ENCODE assay signal across 8 cellular contexts in genomic region chr3:181700168-181701087, GRCh38. TPM values are rescaled to one million over a fixed set of nuclear protein-coding genes. Genes with fewer than 3 reads are reported as not detected.
DNase-seq lines count a peak whose midpoint lies in the region; ATAC-seq and TF ChIP-seq lines count a peak whose summit lies in the region.

No MANE protein-coding gene starts in this region.

- H3K27ac ChIP-seq in Peyer's patch (no peak overlapping the region), body of pancreas (no peak overlapping the region), smooth muscle cell (ENCODE audit: low read depth) (no peak overlapping the region)

- peak; percentile 82 for TF ChIP-seq CTCF in LNCAP (IDR thresholded peaks at IDR 0.05)
- peak; percentile 13 to 71 (median 53) for TF ChIP-seq CTCF in Peyer's patch (IDR thresholded peaks at IDR 0.05)
- peak; percentile 75 to 93 (median 82) for TF ChIP-seq CTCF in body of pancreas (IDR thresholded peaks at IDR 0.05)
- peak; percentile 83 for TF ChIP-seq CTCF in smooth muscle cell (IDR thresholded peaks at IDR 0.05; ENCODE audit: borderline replicate concordance, insufficient read depth, poor library complexity, severe bottlenecking)

- peak overlapping the region; percentile 25 for H3K27ac Mint-ChIP-seq in activated CD8-positive, alpha-beta memory T cell treated with anti-CD3 and anti-CD28 coated beads, Interleukin-2, amount 10 ng/mL, durations not matched to agents 7 days and 5 days

- CTCF ChIA-PET in activated CD8-positive, alpha-beta memory T cell treated with anti-CD3 and anti-CD28 coated beads, Interleukin-2, amount 10 ng/mL, durations not matched to agents 7 days and 5 days (lab: Charles Lee): interaction anchor here (0.7 to 3.5 kb wide), 14 partner anchors 8 to 986 kb away, joined by 3 to 32 read pairs (median 6); no protein-coding TSS in a partner anchor
- CTCF ChIA-PET in HEK293T (lab: Yijun Ruan, JAX): interaction anchor here (0.7 to 1.3 kb wide), 4 partner anchors 9 to 481 kb away, joined by 3 to 4 read pairs (median 4); no protein-coding TSS in a partner anchor

- H3K9me3 Mint-ChIP-seq in activated CD8-positive, alpha-beta memory T cell treated with anti-CD3 and anti-CD28 coated beads, Interleukin-2, amount 10 ng/mL, durations not matched to agents 7 days and 5 days (ENCODE audit: low read depth): no peaks in the 10 kb centered on the region

- peaks cover 20% of the 10 kb centered on the region for H3K4me1 Mint-ChIP-seq in activated CD8-positive, alpha-beta memory T cell treated with anti-CD3 and anti-CD28 coated beads, Interleukin-2, amount 10 ng/mL, durations not matched to agents 7 days and 5 days

- H3K9me3 ChIP-seq in Peyer's patch (no peaks in the 10 kb centered on the region), body of pancreas (no peaks in the 10 kb centered on the region), smooth muscle cell (replicated peaks; ENCODE audit: low read depth) (no peaks in the 10 kb centered on the region)

- H3K27me3 Mint-ChIP-seq in activated CD8-positive, alpha-beta memory T cell treated with anti-CD3 and anti-CD28 coated beads, Interleukin-2, amount 10 ng/mL, durations not matched to agents 7 days and 5 days: peaks cover 88% of the 10 kb centered on the region

- TF ChIP-seq POLR2A in Peyer's patch (IDR thresholded peaks at IDR 0.05) (no peak), body of pancreas (IDR thresholded peaks at IDR 0.05) (no peak)

- H3K36me3 ChIP-seq in Peyer's patch (no peaks in the 10 kb centered on the region), body of pancreas (replicated peaks in 1 of 2; ENCODE audit: insufficient read depth in 1 of 2, low read depth in 2 of 2) (no peaks in the 10 kb centered on the region), smooth muscle cell (ENCODE audit: low read depth) (no peaks in the 10 kb centered on the region)

- no peaks in the 10 kb centered on the region for H4K20me1 ChIP-seq in smooth muscle cell (ENCODE audit: low read depth)

- H3K36me3 Mint-ChIP-seq in activated CD8-positive, alpha-beta memory T cell treated with anti-CD3 and anti-CD28 coated beads, Interleukin-2, amount 10 ng/mL, durations not matched to agents 7 days and 5 days: no peaks in the 10 kb centered on the region

- no peaks in the 10 kb centered on the region for H3F3A ChIP-seq in smooth muscle cell (ENCODE audit: low read depth)

- no peak overlapping the region for H2AFZ ChIP-seq in smooth muscle cell (ENCODE audit: low read depth)

- intact Hi-C loops in body of pancreas (cut with DNase I): no loop called here

- peak overlapping the region; percentile 63 for H3K4me3 Mint-ChIP-seq in activated CD8-positive, alpha-beta memory T cell treated with anti-CD3 and anti-CD28 coated beads, Interleukin-2, amount 10 ng/mL, durations not matched to agents 7 days and 5 days

- peak; percentile 81 for ATAC-seq in activated CD8-positive, alpha-beta memory T cell treated with anti-CD3 and anti-CD28 coated beads, Interleukin-2, amount 10 ng/mL, durations not matched to agents 7 days and 5 days
- peak; percentile 74 for ATAC-seq in body of pancreas

- peak overlapping the region; percentile 77 for H3K4me2 ChIP-seq in smooth muscle cell

- DNase-seq in activated CD8-positive, alpha-beta memory T cell treated with anti-CD3 and anti-CD28 coated beads, Interleukin-2, amount 10 ng/mL, durations not matched to agents 7 days and 5 days: peak; percentile 61
- no peak for DNase-seq in activated CD8-positive, alpha-beta memory T cell treated with anti-CD3 and anti-CD28 coated beads for 24 hours
- DNase-seq in HEK293T (ENCODE audit: extremely low spot score) (peak; percentile 62), Peyer's patch (peak in 1 of 3 donors; percentile 70), body of pancreas (peak; percentile 68 to 72 (median 70)), iPS-NIHi7 (ENCODE audit: extremely low spot score) (peak; percentile 62), smooth muscle cell (lab: John Stamatoyannopoulos, UW; ENCODE audit: unreplicated experiment) (no peak)

- H3K27me3 ChIP-seq in Peyer's patch (peaks cover 0 to 62% of the 10 kb centered on the region in 2 donors), body of pancreas (peaks cover 13 to 77% of the 10 kb centered on the region in 2 donors), smooth muscle cell (ENCODE audit: low read depth) (peaks cover 99% of the 10 kb centered on the region)

- no peaks in the 10 kb centered on the region for H3K79me2 ChIP-seq in smooth muscle cell (ENCODE audit: low read depth)

- POLR2A ChIA-PET in HEK293T (lab: Yijun Ruan, JAX): no interaction called here

- H3K4me3 ChIP-seq in Peyer's patch (no peak overlapping the region), body of pancreas (no peak overlapping the region), smooth muscle cell (peak overlapping the region; percentile 35)

- H3K9ac ChIP-seq in smooth muscle cell (ENCODE audit: low read depth): no peak overlapping the region

- WGBS in body of pancreas, 2 donors: 10% methylated on average over 17 of the region's 17 CpGs
- 26% methylated on average over 17 of the region's 17 CpGs for WGBS in smooth muscle cell (ENCODE audit: low lambda C conversion rate)

- H3K4me1 ChIP-seq in Peyer's patch: peaks cover 0 to 30% (median 3%) of the 10 kb centered on the region in 4 donors
- H3K4me1 ChIP-seq in body of pancreas: peaks cover 22% of the 10 kb centered on the region
- H3K4me1 ChIP-seq in smooth muscle cell (ENCODE audit: low read depth): peaks cover 65% of the 10 kb centered on the region

TF ChIP-seq in HEK293T, 16 proteins besides CTCF, POLR2A, EP300 and RAD21:
- no peak for TF ChIP-seq BHLHE40 (IDR thresholded peaks at IDR 0.05; ENCODE audit: borderline replicate concordance)
- no peak for TF ChIP-seq FOXK2 (IDR thresholded peaks at IDR 0.05)
- TF ChIP-seq, protein P1, sequence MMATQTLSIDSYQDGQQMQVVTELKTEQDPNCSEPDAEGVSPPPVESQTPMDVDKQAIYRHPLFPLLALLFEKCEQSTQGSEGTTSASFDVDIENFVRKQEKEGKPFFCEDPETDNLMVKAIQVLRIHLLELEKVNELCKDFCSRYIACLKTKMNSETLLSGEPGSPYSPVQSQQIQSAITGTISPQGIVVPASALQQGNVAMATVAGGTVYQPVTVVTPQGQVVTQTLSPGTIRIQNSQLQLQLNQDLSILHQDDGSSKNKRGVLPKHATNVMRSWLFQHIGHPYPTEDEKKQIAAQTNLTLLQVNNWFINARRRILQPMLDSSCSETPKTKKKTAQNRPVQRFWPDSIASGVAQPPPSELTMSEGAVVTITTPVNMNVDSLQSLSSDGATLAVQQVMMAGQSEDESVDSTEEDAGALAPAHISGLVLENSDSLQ (IDR thresholded peaks at IDR 0.05): no peak
- no peak for TF ChIP-seq L3MBTL2 (conservative IDR thresholded peaks at IDR 0.05)
- TF ChIP-seq TARDBP (IDR thresholded peaks at IDR 0.05): no peak
- no peak for TF ChIP-seq ELF4 (IDR thresholded peaks at IDR 0.05)
- no peak for TF ChIP-seq FOXA1 (IDR thresholded peaks at IDR 0.05)
- no peak for TF ChIP-seq NFRKB (IDR thresholded peaks at IDR 0.05)
- no peak for TF ChIP-seq ZNF384 (IDR thresholded peaks at IDR 0.05)

RNA-seq across cellular contexts. Expression of gene SOX2, which starts 11.3 kb away (rescaled TPM):
- not detected for total RNA-seq in activated CD8-positive, alpha-beta memory T cell treated with anti-CD3 and anti-CD28 coated beads, Interleukin-2, amount 10 ng/mL, durations not matched to agents 7 days and 5 days
- total RNA-seq in Peyer's patch (under 1 TPM in 2 of 4 donors, not detected in 2; 0.57 to 0.67 TPM), body of pancreas (1 to 10 TPM in 1 of 2 donors, under 1 TPM in 1; 0.33 to 1.3 TPM), smooth muscle cell (not detected in 2 replicates)
- polyA plus RNA-seq in smooth muscle cell: not detected in 2 replicates

Comparison
In these comparisons a context has a peak if more than half of its experiments do, and no peak if none do; other contexts are left out.
1. DNase-seq: peak in activated CD8-positive, alpha-beta memory T cell treated with anti-CD3 and anti-CD28 coated beads, Interleukin-2, amount 10 ng/mL, durations not matched to agents 7 days and 5 days (single experiment), HEK293T (single experiment), body of pancreas (4 of 4) and iPS-NIHi7 (single experiment); none in activated CD8-positive, alpha-beta memory T cell treated with anti-CD3 and anti-CD28 coated beads for 24 hours (single experiment) and smooth muscle cell (single experiment).
2. Peak in every context shown above with its lines, with median percentiles within 50 percentile points of each other: CTCF ChIP-seq.